Comparison of ENCODE assay signal across 22 cellular contexts in the genomic region with DNA sequence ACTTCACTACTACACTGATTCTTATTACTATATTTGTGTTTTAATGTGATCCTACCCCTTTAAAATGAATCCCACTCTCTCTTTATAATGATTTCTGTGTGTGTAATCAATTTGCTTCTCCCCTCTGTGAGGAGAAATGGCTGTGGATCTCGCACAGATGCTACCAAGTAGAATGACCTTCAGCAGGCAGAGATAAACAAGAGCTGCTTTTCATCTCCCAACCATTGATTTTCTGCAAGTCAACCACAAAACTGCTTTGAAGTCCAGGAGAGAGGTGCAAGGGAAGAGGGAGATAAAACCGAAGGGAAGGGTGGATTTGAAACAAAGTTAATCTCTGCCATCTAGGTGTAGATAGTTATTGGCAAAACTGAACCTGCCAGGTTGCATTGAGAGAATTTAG.
"Had no signal": no experiment of that assay in that cellular context is flagged by ENCODE, and none has a peak within 500 bp of the region (broad histone marks: within the 10 kb centered on the region; RNA-seq: fewer than 3 reads in every experiment).

No MANE protein-coding gene starts in this region.

- H3K4me3 Mint-ChIP-seq: memory B cell; natural killer cell; stimulated activated effector memory CD8-positive, alpha-beta T cell treated with anti-CD3 and anti-CD28 coated beads, Interleukin-12 subunit alpha, Interleukin-12 subunit beta, amount 100 ng/mL, for 72 hours had no signal

- H3K9me3 ChIP-seq: gastrocnemius medialis, prostate gland, sigmoid colon, stomach, thyroid gland, vagina had no signal

- H3K27ac ChIP-seq: dorsolateral prefrontal cortex, gastrocnemius medialis, hepatocyte, prostate gland, right atrium auricular region, sigmoid colon, stomach, thyroid gland, vagina had no signal

- H3K4me2 ChIP-seq: hepatocyte had no signal

- H3K79me2 ChIP-seq: hepatocyte had no signal

- H3K27me3 ChIP-seq: dorsolateral prefrontal cortex, gastrocnemius medialis, hepatocyte, right atrium auricular region, sigmoid colon, stomach, thyroid gland, vagina had no signal

- H2AFZ ChIP-seq: hepatocyte had no signal

- H3K4me1 ChIP-seq: prostate gland, thyroid gland, vagina had no signal

- H3K36me3 ChIP-seq: gastrocnemius medialis, prostate gland, right atrium auricular region, sigmoid colon, stomach, thyroid gland, vagina had no signal

- H3K9me3 Mint-ChIP-seq: stimulated activated effector memory CD8-positive, alpha-beta T cell treated with anti-CD3 and anti-CD28 coated beads, Interleukin-12 subunit alpha, Interleukin-12 subunit beta, amount 100 ng/mL, for 72 hours had no signal

- DNase-seq: dorsolateral prefrontal cortex; effector CD4-positive, alpha-beta T cell; gastrocnemius medialis; head of caudate nucleus; kidney; natural killer cell; nucleus accumbens; sigmoid colon; stimulated activated CD4-positive, alpha-beta T cell treated with anti-CD3 and anti-CD28 coated beads, Interleukin-2, amount 100 ng/mL, for 24 hours; stimulated activated CD4-positive, alpha-beta T cell treated with anti-CD3 and anti-CD28 coated beads, Interleukin-4, amount 100 ng/mL, for 24 hours; stimulated activated naive CD4-positive, alpha-beta T cell treated with Interleukin-2 at 50 U/mL for 16 hours; stomach; thyroid gland; trophoblast cell had no signal

- H3K36me3 Mint-ChIP-seq: natural killer cell; stimulated activated effector memory CD8-positive, alpha-beta T cell treated with anti-CD3 and anti-CD28 coated beads, Interleukin-12 subunit alpha, Interleukin-12 subunit beta, amount 100 ng/mL, for 72 hours had no signal

- H3K4me1 Mint-ChIP-seq: memory B cell; natural killer cell; stimulated activated effector memory CD8-positive, alpha-beta T cell treated with anti-CD3 and anti-CD28 coated beads, Interleukin-12 subunit alpha, Interleukin-12 subunit beta, amount 100 ng/mL, for 72 hours had no signal

- H3K4me3 ChIP-seq: dorsolateral prefrontal cortex, gastrocnemius medialis, hepatocyte, lung, prostate gland, right atrium auricular region, sigmoid colon, stomach, thyroid gland, vagina had no signal

- ATAC-seq: gastrocnemius medialis; left lobe of liver; natural killer cell; stimulated activated effector memory CD8-positive, alpha-beta T cell treated with anti-CD3 and anti-CD28 coated beads, Interleukin-12 subunit alpha, Interleukin-12 subunit beta, amount 100 ng/mL, for 72 hours had no signal

- H3K27ac Mint-ChIP-seq: memory B cell; natural killer cell; stimulated activated effector memory CD8-positive, alpha-beta T cell treated with anti-CD3 and anti-CD28 coated beads, Interleukin-12 subunit alpha, Interleukin-12 subunit beta, amount 100 ng/mL, for 72 hours had no signal
